Comparison of ENCODE assay signal across 15 cellular contexts in the genomic region with DNA sequence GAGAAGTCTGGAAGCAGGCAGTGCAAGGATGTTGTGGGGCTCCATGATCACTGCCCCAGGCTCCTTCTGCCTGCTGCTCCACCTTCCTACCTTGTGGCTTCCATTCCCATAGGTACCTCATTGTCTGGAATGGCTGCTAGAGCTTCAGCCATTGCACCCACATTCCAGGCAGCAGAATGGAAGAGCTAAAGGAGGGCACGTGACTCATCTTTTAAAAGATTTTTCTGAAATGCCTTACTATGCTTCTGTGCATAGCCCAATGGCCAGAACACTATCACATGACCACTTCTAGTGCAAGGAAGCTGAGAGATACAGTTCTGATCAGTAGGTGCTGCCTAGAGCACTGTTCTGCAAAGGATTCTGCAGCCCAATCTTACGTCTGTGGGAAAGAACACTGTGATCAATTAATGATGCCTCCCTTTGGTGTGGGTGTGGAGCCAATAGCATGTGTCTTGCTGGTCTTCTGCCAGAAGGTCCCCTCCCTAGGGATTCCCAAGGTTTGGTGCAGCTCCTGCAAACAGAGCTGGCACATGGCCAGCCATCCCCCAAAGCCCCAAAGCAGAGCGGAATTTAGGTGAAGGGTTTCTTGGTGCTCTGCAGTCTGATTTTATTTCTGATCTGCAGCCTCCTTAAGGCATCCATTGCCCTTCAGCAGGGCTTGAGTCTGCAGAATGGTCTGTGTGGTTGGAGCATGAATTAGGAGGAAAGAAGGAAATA. TPM values are rescaled to one million over a fixed set of nuclear protein-coding genes. Genes with fewer than 3 reads are reported as not detected.
A peak's percentile ranks its signal among the peaks of the same experiment; 100 is the strongest.
DNase-seq lines count a peak whose midpoint lies in the region; ATAC-seq and TF ChIP-seq lines count a peak whose summit lies in the region.
"Had no signal": no experiment of that assay in that cellular context is flagged by ENCODE, and none has a peak within 500 bp of the region (broad histone marks: within the 10 kb centered on the region; RNA-seq: fewer than 3 reads in every experiment).

No MANE protein-coding gene starts in this region.

- POLR2A ChIA-PET in WTC11 (lab: Charles Lee): no interaction called here

- 0 out of 2 replicates have a peak overlapping the region, but pooled peaks have one; percentile 48 for H3K27ac Mint-ChIP-seq in WTC11

- H3K27me3 Mint-ChIP-seq in WTC11 (ENCODE audit: low read depth): no peaks in the 10 kb centered on the region

- H3K4me1 ChIP-seq in cardiac muscle cell (ENCODE audit: low read depth) (peaks cover 87% of the 10 kb centered on the region), heart right ventricle (peaks cover 0 to 42% (median 25%) of the 10 kb centered on the region in 9 donors)

- ATAC-seq in heart right ventricle (no peak), WTC11 (no peak), GM19351 (IDR thresholded peaks at IDR 0.05; ENCODE audit: unreplicated experiment) (no peak)

- H3K4me3 Mint-ChIP-seq in WTC11: no peak overlapping the region

- TF ChIP-seq CTCF in cardiac muscle cell (IDR thresholded peaks at IDR 0.05; ENCODE audit: low read depth, low read length): no peak
- no peak for TF ChIP-seq CTCF in heart right ventricle (IDR thresholded peaks at IDR 0.05)
- TF ChIP-seq CTCF in WTC11 (IDR thresholded peaks at IDR 0.05): no peak

- no peaks in the 10 kb centered on the region for H3K36me3 Mint-ChIP-seq in WTC11

- peaks cover 91% of the 10 kb centered on the region for H3K4me1 Mint-ChIP-seq in WTC11

- WGBS in heart right ventricle, 2 donors: 87 to 90% methylated on average over 3 of the region's 3 CpGs

- H3K9me3 ChIP-seq in cardiac muscle cell (ENCODE audit: low read depth) (no peaks in the 10 kb centered on the region), heart right ventricle (no peaks in the 10 kb centered on the region)

- H3K27me3 ChIP-seq in cardiac muscle cell: no peaks in the 10 kb centered on the region
- no peaks in the 10 kb centered on the region for H3K27me3 ChIP-seq in heart right ventricle

- DNase-seq in cardiac muscle cell (ENCODE audit: low read depth in 1 of 2, low spot score in 1 of 2): no peak
- DNase-seq in heart right ventricle: no peak
- no peak for DNase-seq in WTC11 (ENCODE audit: low spot score)
- peak; percentile 16 for DNase-seq in mesenteric fat pad (ENCODE audit: low spot score)
- no peak for DNase-seq in NCI-H510A treated with DMSO at 0.1 percent for 48 hours (lab: John Stamatoyannopoulos, UW)
- DNase-seq in posterior cingulate gyrus: no peak
- no peak for DNase-seq in NCI-H345 (lab: John Stamatoyannopoulos, UW)
- DNase-seq: C1 segment of cervical spinal cord, DMS 273 treated with DMSO at 0.1 percent for 48 hours, GOT3, MM.1S, NCI-H1105, NCI-H1694 treated with DMSO at 0.1 percent for 48 hours, NCI-H510A had no signal

- H3K27ac ChIP-seq in cardiac muscle cell: peak overlapping the region; percentile 95
- no peak overlapping the region for H3K27ac ChIP-seq in heart right ventricle

- no peaks in the 10 kb centered on the region for H3K9me3 Mint-ChIP-seq in WTC11

- H3K36me3 ChIP-seq in cardiac muscle cell (no peaks in the 10 kb centered on the region), heart right ventricle (no peaks in the 10 kb centered on the region)

- CTCF ChIA-PET in WTC11 (lab: Charles Lee): interaction anchor here (2.3 to 3.5 kb wide), 4 partner anchors 11 to 34 kb away, joined by 8 to 22 read pairs (median 14); partner anchors contain the start of gene SPSB4

- intact Hi-C loops in heart right ventricle (cut with DNase I) (no loop called here), posterior cingulate gyrus (cut with DNase I) (no loop called here)

- H3K4me3 ChIP-seq in cardiac muscle cell (no peak overlapping the region), heart right ventricle (no peak overlapping the region)

TF ChIP-seq in WTC11, 78 proteins besides CTCF, POLR2A, EP300 and RAD21:
- no peak for TF ChIP-seq CREB1 (CRISPR knock-in tag; IDR thresholded peaks at IDR 0.05)
- no peak for TF ChIP-seq ZNF416 (CRISPR knock-in tag; IDR thresholded peaks at IDR 0.05)
- no peak for TF ChIP-seq KAT7 (CRISPR knock-in tag; IDR thresholded peaks at IDR 0.05; ENCODE audit: borderline replicate concordance)

RNA-seq across cellular contexts. Expression of gene SPSB4, which starts 34.3 kb away (rescaled TPM):
- total RNA-seq in cardiac muscle cell (66.4 and 82.2 TPM in 2 replicates), heart right ventricle (1 to 10 TPM; 2.1 to 8.7 (median 4.7) TPM), WTC11 (2021) (19.4 to 19.7 TPM (median 19.6 TPM) in 3 replicates), mesenteric fat pad (1.1 TPM)
- polyA plus RNA-seq in cardiac muscle cell (57.0 and 58.3 TPM in 2 replicates), heart right ventricle (1 to 10 TPM; 2.1 to 2.3 TPM)
